Comparison of ENCODE assay signal across 18 cellular contexts in the genomic region with DNA sequence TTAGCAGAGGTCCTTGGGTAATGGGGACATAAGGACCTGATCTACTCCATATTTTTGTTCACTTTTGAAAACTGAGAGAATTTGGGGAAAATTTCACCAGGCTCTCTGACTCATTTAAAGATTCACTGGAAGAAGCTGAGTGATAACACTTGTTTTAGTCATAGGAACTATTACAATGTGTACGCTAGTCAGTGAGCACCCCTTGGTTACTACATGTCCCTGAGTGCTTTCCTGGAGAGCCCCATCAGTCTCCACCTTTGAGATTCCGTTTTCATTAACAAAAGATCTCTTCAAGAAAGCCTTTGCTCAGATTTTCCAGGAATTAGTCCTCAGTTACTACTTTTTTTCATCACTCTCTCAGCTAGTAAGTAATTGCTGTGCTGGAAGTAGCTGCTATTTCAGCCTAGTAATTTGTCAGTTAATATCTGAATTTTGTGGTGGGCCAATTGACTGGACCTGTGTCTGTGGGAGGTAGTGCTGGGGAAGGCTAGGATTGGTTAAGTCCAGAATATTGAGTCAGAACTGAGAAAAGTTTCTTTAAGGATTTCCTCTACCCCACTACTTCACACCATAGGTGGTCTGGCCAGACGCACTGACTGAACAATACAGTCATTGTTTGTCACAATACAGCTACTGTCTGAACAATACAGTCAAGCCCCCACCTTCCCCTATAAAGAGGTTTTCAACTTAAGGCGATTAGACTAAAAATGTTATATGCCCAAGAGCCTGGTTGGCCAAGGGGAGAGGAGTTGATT.
"Had no signal": no experiment of that assay in that cellular context is flagged by ENCODE, and none has a peak within 500 bp of the region (broad histone marks: within the 10 kb centered on the region; RNA-seq: fewer than 3 reads in every experiment).

No MANE protein-coding gene starts in this region.

- H3K36me3 ChIP-seq: esophagus squamous epithelium, left lung, prostate gland, stomach had no signal

- DNase-seq: activated B cell treated with CpG ODN at 0.5 μM for 24 hours; activated CD4-positive, alpha-beta T cell treated with anti-CD3 and anti-CD28 coated beads, Interleukin-2, amount 10 ng/mL, durations not matched to agents 7 days and 5 days; activated naive CD4-positive, alpha-beta T cell treated with anti-CD3 and anti-CD28 coated beads, Interleukin-2, amount 10 ng/mL, durations not matched to agents 7 days and 5 days; activated T-cell treated with anti-CD3 and anti-CD28 coated beads, Interleukin-2, amount 50 U/mL, for 4 hours; amygdala; esophagus squamous epithelium; foreskin keratinocyte; head of caudate nucleus; left lung; stimulated activated CD4-positive, alpha-beta T cell treated with anti-CD3 and anti-CD28 coated beads, Interleukin-4, amount 100 ng/mL, for 1 hour; stimulated activated CD8-positive, alpha-beta memory T cell treated with anti-CD3 and anti-CD28 coated beads, Interleukin-4, amount 100 ng/mL, for 48 hours; stomach; T-helper 17 cell had no signal

- H3K4me3 Mint-ChIP-seq: activated B cell treated with CpG ODN at 0.5 μM for 24 hours; activated CD4-positive, alpha-beta T cell treated with anti-CD3 and anti-CD28 coated beads, Interleukin-2, amount 10 ng/mL, durations not matched to agents 7 days and 5 days; activated naive CD4-positive, alpha-beta T cell treated with anti-CD3 and anti-CD28 coated beads, Interleukin-2, amount 10 ng/mL, durations not matched to agents 7 days and 5 days; activated T-cell treated with anti-CD3 and anti-CD28 coated beads, Interleukin-2, amount 50 U/mL, for 4 hours; memory B cell; nephron; T-helper 17 cell had no signal

- H3K27me3 Mint-ChIP-seq: activated B cell treated with CpG ODN at 0.5 μM for 24 hours; activated CD4-positive, alpha-beta T cell treated with anti-CD3 and anti-CD28 coated beads, Interleukin-2, amount 10 ng/mL, durations not matched to agents 7 days and 5 days; activated naive CD4-positive, alpha-beta T cell treated with anti-CD3 and anti-CD28 coated beads, Interleukin-2, amount 10 ng/mL, durations not matched to agents 7 days and 5 days; memory B cell; T-helper 17 cell had no signal

- H3K27ac Mint-ChIP-seq: activated B cell treated with CpG ODN at 0.5 μM for 24 hours; activated CD4-positive, alpha-beta T cell treated with anti-CD3 and anti-CD28 coated beads, Interleukin-2, amount 10 ng/mL, durations not matched to agents 7 days and 5 days; activated naive CD4-positive, alpha-beta T cell treated with anti-CD3 and anti-CD28 coated beads, Interleukin-2, amount 10 ng/mL, durations not matched to agents 7 days and 5 days; memory B cell; nephron; T-helper 17 cell had no signal

- ATAC-seq: foreskin keratinocyte, left lung, sciatic nerve, T-helper 17 cell had no signal

- H3K4me1 ChIP-seq: esophagus squamous epithelium, foreskin keratinocyte, left lung, prostate gland, stomach had no signal

- H3K4me1 Mint-ChIP-seq: activated B cell treated with CpG ODN at 0.5 μM for 24 hours; activated CD4-positive, alpha-beta T cell treated with anti-CD3 and anti-CD28 coated beads, Interleukin-2, amount 10 ng/mL, durations not matched to agents 7 days and 5 days; activated naive CD4-positive, alpha-beta T cell treated with anti-CD3 and anti-CD28 coated beads, Interleukin-2, amount 10 ng/mL, durations not matched to agents 7 days and 5 days; memory B cell; nephron; T-helper 17 cell had no signal

- H3K4me3 ChIP-seq: esophagus squamous epithelium, left lung, prostate gland, stomach, thoracic aorta had no signal

- H3K27ac ChIP-seq: esophagus squamous epithelium, foreskin keratinocyte, left lung, prostate gland, stomach, thoracic aorta had no signal

- H3K27me3 ChIP-seq: esophagus squamous epithelium, left lung, stomach had no signal

- H3K9me3 ChIP-seq: prostate gland had no signal
